ENCODE assay signal across 32 cellular contexts in the genomic region with DNA sequence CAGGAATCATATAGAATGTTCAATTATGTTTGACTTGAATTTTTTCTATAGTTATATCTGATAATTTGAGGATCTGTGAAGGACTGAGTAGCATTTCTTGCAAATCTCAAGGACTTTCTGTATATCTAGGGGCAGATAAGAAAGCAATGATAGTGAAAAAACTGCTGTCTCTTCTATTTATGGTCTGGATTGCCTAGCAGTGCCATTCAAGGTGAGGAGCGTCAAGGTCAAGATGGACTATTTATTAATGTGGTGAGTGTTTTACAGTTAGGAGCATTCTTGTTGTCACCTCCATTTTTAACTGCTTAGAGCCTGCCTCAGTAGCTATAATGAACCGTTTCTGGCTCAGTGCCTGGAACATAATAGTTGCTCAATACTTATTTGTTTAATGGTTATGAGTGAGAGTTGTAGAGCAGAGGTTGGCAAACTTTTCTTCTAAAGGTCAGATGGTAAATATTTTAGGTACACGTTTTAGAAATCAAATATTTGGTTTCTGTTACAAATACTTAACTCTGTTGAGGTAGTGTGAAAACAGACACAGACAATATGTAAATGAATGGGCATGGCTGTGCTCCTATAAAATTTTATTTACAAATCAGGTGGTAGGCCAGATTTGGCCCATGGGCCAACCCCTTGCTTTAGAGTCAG.
"Had no signal": no experiment of that assay in that cellular context is flagged by ENCODE, and none has a peak within 500 bp of the region (broad histone marks: within the 10 kb centered on the region; RNA-seq: fewer than 3 reads in every experiment).

No MANE protein-coding gene starts in this region.

- H3K27me3 ChIP-seq: adrenal gland, body of pancreas, cardiac muscle cell, colonic mucosa, dorsolateral prefrontal cortex had no signal

- ATAC-seq: activated CD4-positive, CD25-positive, alpha-beta regulatory T cell treated with anti-CD3 and anti-CD28 coated beads, Interleukin-2, amount 50 U/mL, for 24 hours; activated CD8-positive, alpha-beta T cell treated with anti-CD3 and anti-CD28 coated beads for 36 hours; activated naive CD8-positive, alpha-beta T cell treated with anti-CD3 and anti-CD28 coated beads, Interleukin-2, amount 50 U/mL, for 24 hours; activated T-cell treated with anti-CD3 and anti-CD28 coated beads, Interleukin-2, amount 50 U/mL, for 4 hours; activated T-helper 17 cell treated with anti-CD3 and anti-CD28 coated beads, Interleukin-2, amount 50 U/mL, for 72 hours; body of pancreas; esophagus mucosa; T-helper 17 cell had no signal

- H3K4me1 ChIP-seq: adrenal gland, body of pancreas, colonic mucosa had no signal

- H3K4me3 ChIP-seq: adrenal gland, body of pancreas, cardiac muscle cell, colonic mucosa, dorsolateral prefrontal cortex had no signal

- H3K9me3 ChIP-seq: adrenal gland, body of pancreas, colonic mucosa had no signal

- H3K36me3 ChIP-seq: adrenal gland, cardiac muscle cell, colonic mucosa, WERI-Rb-1 had no signal

- H3K27ac ChIP-seq: adrenal gland, body of pancreas, cardiac muscle cell, colonic mucosa, dorsolateral prefrontal cortex, WERI-Rb-1 had no signal

- DNase-seq: activated B cell treated with CpG ODN at 0.5 μM for 24 hours; activated CD4-positive, alpha-beta T cell treated with anti-CD3 and anti-CD28 coated beads for 48 hours; activated CD4-positive, alpha-beta T cell treated with anti-CD3 and anti-CD28 coated beads, Interleukin-2, amount 50 U/mL, for 1 hour; activated CD4-positive, alpha-beta T cell treated with anti-CD3 and anti-CD28 coated beads, Interleukin-2, amount 50 U/mL, for 48 hours; activated CD8-positive, alpha-beta memory T cell treated with anti-CD3 and anti-CD28 coated beads for 24 hours; activated CD8-positive, alpha-beta T cell treated with anti-CD3 and anti-CD28 coated beads for 36 hours; activated effector memory CD4-positive, alpha-beta T cell treated with Interleukin-2 at 50 U/mL for 16 hours; activated gamma-delta T cell treated with Interleukin-2 at 50 U/mL for 16 hours; activated naive CD4-positive, alpha-beta T cell treated with anti-CD3 and anti-CD28 coated beads for 36 hours; activated naive CD8-positive, alpha-beta T cell treated with anti-CD3 and anti-CD28 coated beads for 36 hours; activated naive CD8-positive, alpha-beta T cell treated with anti-CD3 and anti-CD28 coated beads, Interleukin-2, amount 50 U/mL, for 24 hours; activated T-cell treated with anti-CD3 and anti-CD28 coated beads, Interleukin-2, amount 50 U/mL, for 4 hours; adrenal gland; amygdala; aorta; body of pancreas; central memory CD4-positive, alpha-beta T cell; cerebellar nuclear complex; colonic mucosa; dorsolateral prefrontal cortex; effector memory CD4-positive, alpha-beta T cell; endodermal cell; foreskin fibroblast; head of caudate nucleus; T-helper 1 cell; T-helper 17 cell; T1000; WERI-Rb-1 had no signal
